6 cellular contexts compared by ENCODE assay signal in genomic region chr3:169811606-169812123, GRCh38. TPM values are rescaled to one million over a fixed set of nuclear protein-coding genes. Genes with fewer than 3 reads are reported as not detected.
A peak's percentile ranks its signal among the peaks of the same experiment; 100 is the strongest.
DNase-seq lines count a peak whose midpoint lies in the region; ATAC-seq and TF ChIP-seq lines count a peak whose summit lies in the region.

No MANE protein-coding gene starts in this region.

- H3K27ac Mint-ChIP-seq in T-helper 2 cell treated with Interferon-gamma antibody and Interleukin-4, amounts not matched to agents 5 μg/mL and 100 μg/mL, for 36 hours = peak overlapping the region; percentile 82

- peak overlapping the region; percentile 62 for H3K4me2 ChIP-seq in SU-DHL-6 (ENCODE audit: low read depth, low read length, poor library complexity, severe bottlenecking)

- H3K4me3 ChIP-seq in SU-DHL-6 (ENCODE audit: insufficient read depth, low read length, poor library complexity, severe bottlenecking) = peak overlapping the region; percentile 36

- H3K9me3 ChIP-seq in SU-DHL-6 (ENCODE audit: insufficient read depth, low read length) = no peaks in the 10 kb centered on the region

- TF ChIP-seq CTCF in SU-DHL-6 (IDR thresholded peaks at IDR 0.05; ENCODE audit: insufficient read depth, low read length, poor library complexity, severe bottlenecking) = no peak

- ATAC-seq in left ventricle myocardium superior = peak; percentile 34

- no peak overlapping the region for H3K27ac ChIP-seq in SU-DHL-6 (ENCODE audit: low read depth, low read length)

- peak overlapping the region; percentile 78 for H2AFZ ChIP-seq in SU-DHL-6 (ENCODE audit: low read depth, low read length, severe bottlenecking)

- no peaks in the 10 kb centered on the region for H4K20me1 ChIP-seq in SU-DHL-6 (ENCODE audit: low read depth, low read length)

- H3K79me2 ChIP-seq in SU-DHL-6 (ENCODE audit: insufficient read depth, low read length) = no peaks in the 10 kb centered on the region

- H3K9me2 ChIP-seq in SU-DHL-6 (replicated peaks; ENCODE audit: insufficient read depth, low read length) = no peaks in the 10 kb centered on the region

- peaks cover 12% of the 10 kb centered on the region for H3K36me3 Mint-ChIP-seq in T-helper 2 cell treated with Interferon-gamma antibody and Interleukin-4, amounts not matched to agents 5 μg/mL and 100 μg/mL, for 36 hours (ENCODE audit: low read depth)

- H3K27me3 ChIP-seq in SU-DHL-6 (ENCODE audit: low read length) = no peaks in the 10 kb centered on the region

- peak overlapping the region; percentile 85 for H3K4me3 Mint-ChIP-seq in T-helper 2 cell treated with Interferon-gamma antibody and Interleukin-4, amounts not matched to agents 5 μg/mL and 100 μg/mL, for 36 hours

- no peaks in the 10 kb centered on the region for H3K36me3 ChIP-seq in SU-DHL-6 (ENCODE audit: low read length)

- peaks cover 19% of the 10 kb centered on the region for H3K9me3 Mint-ChIP-seq in T-helper 2 cell treated with Interferon-gamma antibody and Interleukin-4, amounts not matched to agents 5 μg/mL and 100 μg/mL, for 36 hours

- peaks cover 33% of the 10 kb centered on the region for H3K4me1 Mint-ChIP-seq in T-helper 2 cell treated with Interferon-gamma antibody and Interleukin-4, amounts not matched to agents 5 μg/mL and 100 μg/mL, for 36 hours (ENCODE audit: low read depth)

- H3K9ac ChIP-seq in SU-DHL-6 (ENCODE audit: low read length) = peak overlapping the region; percentile 39

- H3K27me3 Mint-ChIP-seq in T-helper 2 cell treated with Interferon-gamma antibody and Interleukin-4, amounts not matched to agents 5 μg/mL and 100 μg/mL, for 36 hours (ENCODE audit: low read depth) = peaks cover 11% of the 10 kb centered on the region

- no peak for DNase-seq in T-helper 2 cell treated with Interferon-gamma antibody and Interleukin-4, amounts not matched to agents 5 μg/mL and 100 μg/mL, for 36 hours (ENCODE audit: low spot score)
- DNase-seq in T-helper 2 cell (no peak), left ventricle myocardium superior (no peak), superior temporal gyrus (ENCODE audit: extremely low spot score) (peak; percentile 75), T-helper 9 cell (no peak)

- intact Hi-C loops in left ventricle myocardium superior (cut with micrococcal nuclease) = no loop called here

- peaks cover 9% of the 10 kb centered on the region; the same call in 1 of the 2 replicates for H3F3A ChIP-seq in SU-DHL-6 (ENCODE audit: insufficient read depth)

RNA-seq across cellular contexts. Expression of gene LRRIQ4, which starts 1.0 kb away (rescaled TPM):
- not detected for total RNA-seq in left ventricle myocardium superior

RNA-seq across cellular contexts. Expression of gene LRRC34, which starts 1.0 kb away (rescaled TPM):
- total RNA-seq in left ventricle myocardium superior = 1.6 TPM

RNA-seq across cellular contexts. Expression of gene MYNN, which starts 38.5 kb away (rescaled TPM):
- total RNA-seq in left ventricle myocardium superior = 13.2 TPM

RNA-seq across cellular contexts. Expression of gene ACTRT3, which starts 42.3 kb away (rescaled TPM):
- 0.72 TPM for total RNA-seq in left ventricle myocardium superior

RNA-seq across cellular contexts. Expression of gene TERC, which starts 46.8 kb away (rescaled TPM):
- 3.5 TPM for total RNA-seq in left ventricle myocardium superior
